20 cellular contexts compared by ENCODE assay signal in genomic region chr17:50354198-50354597, GRCh38. TPM values are rescaled to one million over a fixed set of nuclear protein-coding genes. Genes with fewer than 3 reads are reported as not detected.
DNase-seq lines count a peak whose midpoint lies in the region; ATAC-seq lines count a peak whose summit lies in the region.
"Had no signal": no experiment of that assay in that cellular context is flagged by ENCODE, and none has a peak within 500 bp of the region (broad histone marks: within the 10 kb centered on the region; RNA-seq: fewer than 3 reads in every experiment).

No MANE protein-coding gene starts in this region.

- CTCF ChIA-PET in activated CD4-positive, alpha-beta memory T cell treated with anti-CD3 and anti-CD28 coated beads for 36 hours (lab: Charles Lee), result no interaction called here
- CTCF ChIA-PET in activated CD4-positive, alpha-beta memory T cell treated with anti-CD3 and anti-CD28 coated beads, Interleukin-2, amount 10 ng/mL, durations not matched to agents 7 days and 5 days (lab: Charles Lee), result no interaction called here

- no peak overlapping the region for H3K4me3 Mint-ChIP-seq in activated CD4-positive, alpha-beta memory T cell treated with anti-CD3 and anti-CD28 coated beads for 36 hours
- H3K4me3 Mint-ChIP-seq in activated CD4-positive, alpha-beta memory T cell treated with anti-CD3 and anti-CD28 coated beads, Interleukin-2, amount 10 ng/mL, durations not matched to agents 7 days and 5 days, result no peak overlapping the region
- H3K4me3 Mint-ChIP-seq in stimulated activated naive CD8-positive, alpha-beta T cell treated with anti-CD3 and anti-CD28 coated beads, Interleukin-15, amount 100 ng/mL, for 72 hours, result peak overlapping the region in 1 of 2 donors; percentile 49
- H3K4me3 Mint-ChIP-seq: H9 had no signal

- intact Hi-C loops in activated CD4-positive, alpha-beta memory T cell treated with anti-CD3 and anti-CD28 coated beads for 36 hours (cut with micrococcal nuclease), result no loop called here
- intact Hi-C loops in sciatic nerve (cut with DNase I), result no loop called here

- POLR2A ChIA-PET in activated CD4-positive, alpha-beta memory T cell treated with anti-CD3 and anti-CD28 coated beads for 36 hours (lab: Charles Lee), result interaction anchor here (1.8 kb wide), 1 partner anchor 7 kb away, joined by 5 read pairs; no protein-coding TSS in a partner anchor
- POLR2A ChIA-PET in activated CD4-positive, alpha-beta memory T cell treated with anti-CD3 and anti-CD28 coated beads, Interleukin-2, amount 10 ng/mL, durations not matched to agents 7 days and 5 days (lab: Charles Lee), result interaction anchor here (0.8 kb wide), 1 partner anchor 14 kb away, joined by 3 read pairs; no protein-coding TSS in a partner anchor

- H3K4me1 Mint-ChIP-seq in activated CD4-positive, alpha-beta memory T cell treated with anti-CD3 and anti-CD28 coated beads for 36 hours (ENCODE audit: low read depth), result peaks cover 9% of the 10 kb centered on the region
- H3K4me1 Mint-ChIP-seq in activated CD4-positive, alpha-beta memory T cell treated with anti-CD3 and anti-CD28 coated beads, Interleukin-2, amount 10 ng/mL, durations not matched to agents 7 days and 5 days, result peaks cover 4% of the 10 kb centered on the region
- H3K4me1 Mint-ChIP-seq in stimulated activated naive CD8-positive, alpha-beta T cell treated with anti-CD3 and anti-CD28 coated beads, Interleukin-15, amount 100 ng/mL, for 72 hours, result peaks cover 10% of the 10 kb centered on the region
- H3K4me1 Mint-ChIP-seq: H9 had no signal

- no peak overlapping the region for H3K27ac Mint-ChIP-seq in activated CD4-positive, alpha-beta memory T cell treated with anti-CD3 and anti-CD28 coated beads for 36 hours
- H3K27ac Mint-ChIP-seq in activated CD4-positive, alpha-beta memory T cell treated with anti-CD3 and anti-CD28 coated beads, Interleukin-2, amount 10 ng/mL, durations not matched to agents 7 days and 5 days, result no peak overlapping the region
- H3K27ac Mint-ChIP-seq in stimulated activated naive CD8-positive, alpha-beta T cell treated with anti-CD3 and anti-CD28 coated beads, Interleukin-15, amount 100 ng/mL, for 72 hours, result peak overlapping the region in 1 of 2 donors; percentile 91
- H3K27ac Mint-ChIP-seq: CD4-positive, CD25-positive, alpha-beta regulatory T cell; H9 had no signal

- ATAC-seq in stimulated activated naive CD8-positive, alpha-beta T cell treated with anti-CD3 and anti-CD28 coated beads, Interleukin-15, amount 100 ng/mL, for 72 hours, result peak; percentile 6
- no peak for ATAC-seq in stimulated activated naive CD8-positive, alpha-beta T cell treated with anti-CD3 and anti-CD28 coated beads, Interleukin-15, Interleukin-2, amounts not matched to agents 100 U/mL and 50 U/mL, for 24 hours
- no peak for ATAC-seq in sciatic nerve
- ATAC-seq in GM21423 (IDR thresholded peaks at IDR 0.05; ENCODE audit: unreplicated experiment), result no peak
- ATAC-seq: PC-3 had no signal

- no peaks in the 10 kb centered on the region for H3K9me3 Mint-ChIP-seq in activated CD4-positive, alpha-beta memory T cell treated with anti-CD3 and anti-CD28 coated beads for 36 hours
- H3K9me3 Mint-ChIP-seq in activated CD4-positive, alpha-beta memory T cell treated with anti-CD3 and anti-CD28 coated beads, Interleukin-2, amount 10 ng/mL, durations not matched to agents 7 days and 5 days, result no peaks in the 10 kb centered on the region
- H3K9me3 Mint-ChIP-seq in stimulated activated naive CD8-positive, alpha-beta T cell treated with anti-CD3 and anti-CD28 coated beads, Interleukin-15, amount 100 ng/mL, for 72 hours, result no peaks in the 10 kb centered on the region
- H3K9me3 Mint-ChIP-seq: CD4-positive, CD25-positive, alpha-beta regulatory T cell; H9 had no signal

- peaks cover 19% of the 10 kb centered on the region for H3K36me3 Mint-ChIP-seq in activated CD4-positive, alpha-beta memory T cell treated with anti-CD3 and anti-CD28 coated beads for 36 hours
- peaks cover 45% of the 10 kb centered on the region for H3K36me3 Mint-ChIP-seq in activated CD4-positive, alpha-beta memory T cell treated with anti-CD3 and anti-CD28 coated beads, Interleukin-2, amount 10 ng/mL, durations not matched to agents 7 days and 5 days (ENCODE audit: low read depth)

- no peaks in the 10 kb centered on the region for H3K27me3 Mint-ChIP-seq in activated CD4-positive, alpha-beta memory T cell treated with anti-CD3 and anti-CD28 coated beads for 36 hours
- H3K27me3 Mint-ChIP-seq in activated CD4-positive, alpha-beta memory T cell treated with anti-CD3 and anti-CD28 coated beads, Interleukin-2, amount 10 ng/mL, durations not matched to agents 7 days and 5 days, result no peaks in the 10 kb centered on the region
- H3K27me3 Mint-ChIP-seq in stimulated activated naive CD8-positive, alpha-beta T cell treated with anti-CD3 and anti-CD28 coated beads, Interleukin-15, amount 100 ng/mL, for 72 hours, result no peaks in the 10 kb centered on the region
- H3K27me3 Mint-ChIP-seq: CD4-positive, CD25-positive, alpha-beta regulatory T cell had no signal

- peak; percentile 6 for DNase-seq in activated CD4-positive, alpha-beta memory T cell treated with anti-CD3 and anti-CD28 coated beads for 36 hours
- DNase-seq in activated CD4-positive, alpha-beta memory T cell treated with anti-CD3 and anti-CD28 coated beads, Interleukin-2, amount 10 ng/mL, durations not matched to agents 7 days and 5 days, result no peak
- DNase-seq in stimulated activated naive CD8-positive, alpha-beta T cell treated with anti-CD3 and anti-CD28 coated beads, Interleukin-15, amount 100 ng/mL, for 72 hours, result no peak
- DNase-seq in stimulated activated naive CD8-positive, alpha-beta T cell treated with anti-CD3 and anti-CD28 coated beads, Interleukin-15, Interleukin-2, amounts not matched to agents 100 U/mL and 50 U/mL, for 24 hours, result no peak
- DNase-seq in sciatic nerve (ENCODE audit: low spot score) (peak; percentile 53), amniotic stem cell (lab: John Stamatoyannopoulos, UW) (no peak), AG08396 (ENCODE audit: low spot score) (no peak)
- DNase-seq: 8988T; BE2C; CD4-positive, CD25-positive, alpha-beta regulatory T cell; DMS153; GDM1; H9; Karpas-422; NCI-H1436; NCI-H1930; NCI-H345; NCI-H526; PC-3 had no signal

RNA-seq across cellular contexts. Expression of gene XYLT2, which starts 8.3 kb away (rescaled TPM):
- 10 to 100 TPM; 41.3 to 43.3 TPM for total RNA-seq in activated CD4-positive, alpha-beta memory T cell treated with anti-CD3 and anti-CD28 coated beads for 36 hours
- 10 to 100 TPM; 26.7 to 29.7 TPM for total RNA-seq in activated CD4-positive, alpha-beta memory T cell treated with anti-CD3 and anti-CD28 coated beads, Interleukin-2, amount 10 ng/mL, durations not matched to agents 7 days and 5 days
- total RNA-seq in sciatic nerve, result 20.0 TPM

RNA-seq across cellular contexts. Expression of gene MRPL27, which starts 18.8 kb away (rescaled TPM):
- total RNA-seq in activated CD4-positive, alpha-beta memory T cell treated with anti-CD3 and anti-CD28 coated beads for 36 hours, result 10 to 100 TPM; 53.9 to 64.5 TPM
- total RNA-seq in activated CD4-positive, alpha-beta memory T cell treated with anti-CD3 and anti-CD28 coated beads, Interleukin-2, amount 10 ng/mL, durations not matched to agents 7 days and 5 days, result 10 to 100 TPM; 56.5 to 57.5 TPM
- 41.2 TPM for total RNA-seq in sciatic nerve

RNA-seq across cellular contexts. Expression of gene EME1, which starts 18.8 kb away (rescaled TPM):
- total RNA-seq in activated CD4-positive, alpha-beta memory T cell treated with anti-CD3 and anti-CD28 coated beads for 36 hours, result 10 to 100 TPM; 47.7 to 48.1 TPM
- 10 to 100 TPM; 25.1 to 26.1 TPM for total RNA-seq in activated CD4-positive, alpha-beta memory T cell treated with anti-CD3 and anti-CD28 coated beads, Interleukin-2, amount 10 ng/mL, durations not matched to agents 7 days and 5 days
- 1.5 TPM for total RNA-seq in sciatic nerve

RNA-seq across cellular contexts. Expression of gene LRRC59, which starts 43.1 kb away (rescaled TPM):
- total RNA-seq in activated CD4-positive, alpha-beta memory T cell treated with anti-CD3 and anti-CD28 coated beads for 36 hours, result 10 to 100 TPM; 77.1 to 78.8 TPM
- total RNA-seq in activated CD4-positive, alpha-beta memory T cell treated with anti-CD3 and anti-CD28 coated beads, Interleukin-2, amount 10 ng/mL, durations not matched to agents 7 days and 5 days, result 10 to 100 TPM; 67.1 to 68.9 TPM
- 33.6 TPM for total RNA-seq in sciatic nerve

Comparison
In these comparisons a context has a peak if more than half of its experiments do, and no peak if none do; other contexts are left out.
1. DNase-seq: peak in activated CD4-positive, alpha-beta memory T cell treated with anti-CD3 and anti-CD28 coated beads for 36 hours (single experiment) and sciatic nerve (single experiment); none in activated CD4-positive, alpha-beta memory T cell treated with anti-CD3 and anti-CD28 coated beads, Interleukin-2, amount 10 ng/mL, durations not matched to agents 7 days and 5 days (single experiment), stimulated activated naive CD8-positive, alpha-beta T cell treated with anti-CD3 and anti-CD28 coated beads, Interleukin-15, amount 100 ng/mL, for 72 hours (0 of 2), stimulated activated naive CD8-positive, alpha-beta T cell treated with anti-CD3 and anti-CD28 coated beads, Interleukin-15, Interleukin-2, amounts not matched to agents 100 U/mL and 50 U/mL, for 24 hours (single experiment), amniotic stem cell (single experiment) and AG08396 (single experiment).
2. RNA of gene EME1, which starts 18.8 kb away (total RNA-seq): 47.7 to 48.1 TPM in activated CD4-positive, alpha-beta memory T cell treated with anti-CD3 and anti-CD28 coated beads for 36 hours and 25.1 to 26.1 TPM in activated CD4-positive, alpha-beta memory T cell treated with anti-CD3 and anti-CD28 coated beads, Interleukin-2, amount 10 ng/mL, durations not matched to agents 7 days and 5 days; 1.5 TPM in sciatic nerve (single experiment); every median in the first group is over 10 times any median in the second.